22 cellular contexts compared by ENCODE assay signal in the genomic region with DNA sequence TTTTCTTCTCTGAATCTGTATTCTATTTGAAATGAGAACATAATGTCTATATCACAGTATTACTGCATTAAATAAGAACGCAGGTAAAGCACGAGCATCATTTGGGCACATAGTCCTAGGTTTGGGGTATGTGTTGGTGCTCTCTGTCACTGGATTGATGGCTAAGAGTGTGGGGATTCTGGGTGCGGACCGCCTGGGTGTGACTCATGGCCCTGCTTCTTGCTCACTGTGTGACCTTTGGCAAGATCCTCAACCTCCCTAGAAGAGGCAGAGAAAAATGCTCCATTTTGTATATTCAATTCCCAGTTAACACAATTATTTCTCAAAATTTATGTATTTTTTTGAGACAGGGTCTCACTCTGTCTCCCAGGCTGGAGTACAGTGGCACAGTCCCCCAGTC.
"Had no signal": no experiment of that assay in that cellular context is flagged by ENCODE, and none has a peak within 500 bp of the region (broad histone marks: within the 10 kb centered on the region; RNA-seq: fewer than 3 reads in every experiment).

No MANE protein-coding gene starts in this region.

- H3K36me3 ChIP-seq: gastrocnemius medialis, upper lobe of right lung had no signal

- H3K9me3 ChIP-seq: body of pancreas, gastrocnemius medialis, upper lobe of right lung had no signal

- H3K27ac ChIP-seq: gastrocnemius medialis, upper lobe of right lung had no signal

- H3K4me3 Mint-ChIP-seq: activated B cell treated with CpG ODN at 0.5 μM for 24 hours; activated CD4-positive, alpha-beta T cell treated with anti-CD3 and anti-CD28 coated beads for 36 hours; activated naive CD8-positive, alpha-beta T cell treated with anti-CD3 and anti-CD28 coated beads, Interleukin-2, amount 10 ng/mL, durations not matched to agents 7 days and 5 days; central memory CD8-positive, alpha-beta T cell; effector memory CD8-positive, alpha-beta T cell; naive thymus-derived CD4-positive, alpha-beta T cell; neural crest cell had no signal

- H3K4me1 Mint-ChIP-seq: activated B cell treated with CpG ODN at 0.5 μM for 24 hours; activated CD4-positive, alpha-beta T cell treated with anti-CD3 and anti-CD28 coated beads for 36 hours; central memory CD8-positive, alpha-beta T cell had no signal

- H3K27me3 ChIP-seq: body of pancreas, gastrocnemius medialis, upper lobe of right lung had no signal

- H3K9me3 Mint-ChIP-seq: activated B cell treated with CpG ODN at 0.5 μM for 24 hours; activated naive CD8-positive, alpha-beta T cell treated with anti-CD3 and anti-CD28 coated beads, Interleukin-2, amount 10 ng/mL, durations not matched to agents 7 days and 5 days; central memory CD8-positive, alpha-beta T cell; effector memory CD8-positive, alpha-beta T cell; neural crest cell had no signal

- H3K4me3 ChIP-seq: body of pancreas, gastrocnemius medialis, lung, upper lobe of right lung had no signal

- H3K36me3 Mint-ChIP-seq: activated naive CD8-positive, alpha-beta T cell treated with anti-CD3 and anti-CD28 coated beads, Interleukin-2, amount 10 ng/mL, durations not matched to agents 7 days and 5 days; naive thymus-derived CD4-positive, alpha-beta T cell had no signal

- DNase-seq: activated B cell treated with CpG ODN at 0.5 μM for 24 hours; activated CD4-positive, alpha-beta T cell treated with anti-CD3 and anti-CD28 coated beads for 36 hours; activated CD4-positive, alpha-beta T cell treated with anti-CD3 and anti-CD28 coated beads, Interleukin-2, amount 50 U/mL, for 48 hours; activated CD8-positive, alpha-beta memory T cell treated with anti-CD3 and anti-CD28 coated beads, Interleukin-2, amount 50 U/mL, for 48 hours; activated naive CD4-positive, alpha-beta T cell treated with Interleukin-2 at 50 U/mL for 16 hours; activated naive CD8-positive, alpha-beta T cell treated with anti-CD3 and anti-CD28 coated beads, Interleukin-2, amount 10 ng/mL, durations not matched to agents 7 days and 5 days; activated T-cell treated with anti-CD3 and anti-CD28 coated beads, Interleukin-2, amount 50 U/mL, for 48 hours; body of pancreas; effector memory CD8-positive, alpha-beta T cell; gastrocnemius medialis; islet precursor cell; left colon; naive thymus-derived CD4-positive, alpha-beta T cell; occipital lobe; stimulated activated CD4-positive, alpha-beta T cell treated with anti-CD3 and anti-CD28 coated beads, Interleukin-4, amount 100 ng/mL, for 24 hours; stimulated activated naive CD4-positive, alpha-beta T cell treated with Interleukin-2 at 50 U/mL for 16 hours; T-helper 9 cell; upper lobe of right lung had no signal

- ATAC-seq: activated CD4-positive, alpha-beta T cell treated with anti-CD3 and anti-CD28 coated beads for 36 hours; body of pancreas; effector memory CD8-positive, alpha-beta T cell; esophagus mucosa; gastrocnemius medialis; left colon; naive thymus-derived CD4-positive, alpha-beta T cell; upper lobe of right lung had no signal

- H3K27ac Mint-ChIP-seq: activated B cell treated with CpG ODN at 0.5 μM for 24 hours; activated CD4-positive, alpha-beta T cell treated with anti-CD3 and anti-CD28 coated beads for 36 hours; activated naive CD8-positive, alpha-beta T cell treated with anti-CD3 and anti-CD28 coated beads, Interleukin-2, amount 10 ng/mL, durations not matched to agents 7 days and 5 days; effector memory CD8-positive, alpha-beta T cell; naive thymus-derived CD4-positive, alpha-beta T cell had no signal
